Comparison of ENCODE assay signal across 2 cellular contexts in the genomic region with DNA sequence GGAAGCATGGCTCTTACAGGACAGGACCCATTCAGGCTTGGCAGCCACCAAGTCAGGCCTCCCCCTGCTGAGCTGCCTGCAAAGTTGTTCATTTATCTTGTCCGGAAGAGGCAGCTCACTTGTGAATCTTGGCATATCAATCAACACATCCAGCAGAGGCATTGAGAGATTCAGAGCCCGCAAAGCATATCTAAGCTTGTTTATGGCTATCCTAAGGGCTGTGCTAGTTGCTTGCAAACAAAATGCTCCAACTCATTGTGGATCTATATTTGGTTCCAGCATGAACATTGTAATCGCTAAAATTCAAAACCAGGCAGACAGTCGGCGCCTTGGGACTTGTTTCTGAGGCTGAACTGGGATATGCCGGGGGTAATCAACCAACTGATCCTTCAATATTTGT.
A peak's percentile ranks its signal among the peaks of the same experiment; 100 is the strongest.
TF ChIP-seq lines count a peak whose summit lies in the region.

No MANE protein-coding gene starts in this region.

TF ChIP-seq in IMR-90, 13 proteins besides CTCF, POLR2A, EP300 and RAD21:
- no peak for TF ChIP-seq FOS (IDR thresholded peaks at IDR 0.05; ENCODE audit: low read depth, low read length)
- no peak for TF ChIP-seq RCOR1 (IDR thresholded peaks at IDR 0.05; ENCODE audit: insufficient replicate concordance, low read length)
- TF ChIP-seq CEBPB (IDR thresholded peaks at IDR 0.05; ENCODE audit: low read depth, low read length), result no peak
- TF ChIP-seq CHD1 (IDR thresholded peaks at IDR 0.05; ENCODE audit: low read depth, low read length), result no peak
- TF ChIP-seq, protein P1, sequence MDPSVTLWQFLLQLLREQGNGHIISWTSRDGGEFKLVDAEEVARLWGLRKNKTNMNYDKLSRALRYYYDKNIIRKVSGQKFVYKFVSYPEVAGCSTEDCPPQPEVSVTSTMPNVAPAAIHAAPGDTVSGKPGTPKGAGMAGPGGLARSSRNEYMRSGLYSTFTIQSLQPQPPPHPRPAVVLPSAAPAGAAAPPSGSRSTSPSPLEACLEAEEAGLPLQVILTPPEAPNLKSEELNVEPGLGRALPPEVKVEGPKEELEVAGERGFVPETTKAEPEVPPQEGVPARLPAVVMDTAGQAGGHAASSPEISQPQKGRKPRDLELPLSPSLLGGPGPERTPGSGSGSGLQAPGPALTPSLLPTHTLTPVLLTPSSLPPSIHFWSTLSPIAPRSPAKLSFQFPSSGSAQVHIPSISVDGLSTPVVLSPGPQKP (IDR thresholded peaks at IDR 0.05; ENCODE audit: borderline replicate concordance, low read depth, low read length), result no peak

TF ChIP-seq in K562, 482 proteins besides CTCF, POLR2A, EP300 and RAD21:
- no peak for TF ChIP-seq MAFG (tag; conservative IDR thresholded peaks at IDR 0.05)
- no peak for TF ChIP-seq NCOA4 (IDR thresholded peaks at IDR 0.05; ENCODE audit: partially characterized antibody)
- TF ChIP-seq ELF2 (CRISPR knock-in tag; IDR thresholded peaks at IDR 0.05), result no peak
- TF ChIP-seq MEIS2 (IDR thresholded peaks at IDR 0.05; ENCODE audit: partially characterized antibody), result peak; percentile 69
- no peak for TF ChIP-seq CC2D1A (IDR thresholded peaks at IDR 0.05)
- no peak for TF ChIP-seq ZNF239 (CRISPR knock-in tag; IDR thresholded peaks at IDR 0.05)
- TF ChIP-seq KLF10 (CRISPR knock-in tag; IDR thresholded peaks at IDR 0.05), result no peak
- no peak for TF ChIP-seq TBL1XR1 (IDR thresholded peaks at IDR 0.05; ENCODE audit: low read length in 2 of 2)
- TF ChIP-seq MBD2 (IDR thresholded peaks at IDR 0.05; ENCODE audit: borderline replicate concordance, low read depth), result no peak
- TF ChIP-seq, protein P2, sequence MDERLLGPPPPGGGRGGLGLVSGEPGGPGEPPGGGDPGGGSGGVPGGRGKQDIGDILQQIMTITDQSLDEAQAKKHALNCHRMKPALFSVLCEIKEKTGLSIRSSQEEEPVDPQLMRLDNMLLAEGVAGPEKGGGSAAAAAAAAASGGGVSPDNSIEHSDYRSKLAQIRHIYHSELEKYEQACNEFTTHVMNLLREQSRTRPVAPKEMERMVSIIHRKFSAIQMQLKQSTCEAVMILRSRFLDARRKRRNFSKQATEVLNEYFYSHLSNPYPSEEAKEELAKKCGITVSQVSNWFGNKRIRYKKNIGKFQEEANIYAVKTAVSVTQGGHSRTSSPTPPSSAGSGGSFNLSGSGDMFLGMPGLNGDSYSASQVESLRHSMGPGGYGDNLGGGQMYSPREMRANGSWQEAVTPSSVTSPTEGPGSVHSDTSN (CRISPR knock-in tag; IDR thresholded peaks at IDR 0.05; ENCODE audit: low read depth), result no peak
- TF ChIP-seq, protein P2 (tag; conservative IDR thresholded peaks at IDR 0.05; ENCODE audit: low read depth), result peak; percentile 67
- no peak for TF ChIP-seq ZFP1 (CRISPR knock-in tag; IDR thresholded peaks at IDR 0.05)
TF ChIP-seq in K562: peak in this region for 2.
